In the genomic region with DNA sequence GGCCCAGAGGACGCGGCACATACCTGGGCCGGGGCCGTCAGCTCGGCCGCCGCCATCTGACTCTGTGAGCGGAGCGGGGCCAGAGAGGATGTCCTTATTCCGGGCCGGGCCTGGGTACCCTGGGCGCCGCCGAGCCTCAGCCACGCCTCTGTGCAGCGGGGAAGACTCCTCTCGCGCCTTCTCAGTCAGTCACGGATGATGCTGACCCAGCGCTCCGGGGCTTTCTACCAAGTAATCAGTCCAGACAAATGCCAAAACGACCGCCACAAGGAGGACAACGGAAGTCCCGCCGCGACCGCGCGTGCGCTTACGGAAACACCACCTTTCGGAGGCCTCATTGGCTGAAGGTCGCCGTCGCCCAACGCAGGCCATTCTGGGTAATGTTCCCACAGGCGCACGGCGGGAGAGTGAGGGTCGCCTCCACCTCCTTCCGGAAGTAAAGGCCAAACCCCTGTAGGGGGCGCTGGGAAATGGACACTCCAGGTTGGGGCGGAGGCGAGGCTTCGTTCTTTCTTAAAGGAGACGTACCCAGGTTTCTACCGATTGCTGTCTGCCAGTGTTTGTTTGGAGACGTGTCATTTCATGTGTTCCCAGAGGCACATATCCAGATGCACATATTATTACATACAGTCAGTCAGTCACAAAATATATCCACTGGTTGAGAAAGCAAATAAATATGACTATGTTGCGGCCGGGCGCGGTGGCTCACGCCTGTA, we compare ENCODE assay signal across 1 cellular context.
TF ChIP-seq lines count a peak whose summit lies in the region.

ZNF256 (minus strand) TSS at position 288 of the 716 bp plus-strand sequence; CDS start at position 56, 232 bp downstream.

TF ChIP-seq in HEK293, 187 proteins besides CTCF, POLR2A, EP300 and RAD21 (continued from another document and continues in another):
- TF ChIP-seq ZBTB44 (tag by site-specific recombination; IDR thresholded peaks at IDR 0.05): no peak
- TF ChIP-seq ZNF449 (tag by site-specific recombination; IDR thresholded peaks at IDR 0.05): no peak
- TF ChIP-seq, protein P1, sequence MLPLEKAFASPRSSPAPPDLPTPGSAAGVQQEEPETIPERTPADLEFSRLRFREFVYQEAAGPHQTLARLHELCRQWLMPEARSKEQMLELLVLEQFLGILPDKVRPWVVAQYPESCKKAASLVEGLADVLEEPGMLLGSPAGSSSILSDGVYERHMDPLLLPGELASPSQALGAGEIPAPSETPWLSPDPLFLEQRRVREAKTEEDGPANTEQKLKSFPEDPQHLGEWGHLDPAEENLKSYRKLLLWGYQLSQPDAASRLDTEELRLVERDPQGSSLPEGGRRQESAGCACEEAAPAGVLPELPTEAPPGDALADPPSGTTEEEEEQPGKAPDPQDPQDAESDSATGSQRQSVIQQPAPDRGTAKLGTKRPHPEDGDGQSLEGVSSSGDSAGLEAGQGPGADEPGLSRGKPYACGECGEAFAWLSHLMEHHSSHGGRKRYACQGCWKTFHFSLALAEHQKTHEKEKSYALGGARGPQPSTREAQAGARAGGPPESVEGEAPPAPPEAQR (tag by site-specific recombination; IDR thresholded peaks at IDR 0.05): no peak
- TF ChIP-seq ZNF280C (tag by site-specific recombination; IDR thresholded peaks at IDR 0.05): no peak
- TF ChIP-seq MEIS1 (CRISPR knock-in tag; IDR thresholded peaks at IDR 0.05; ENCODE audit: borderline replicate concordance): no peak
- no peak for TF ChIP-seq ZNF600 (tag by site-specific recombination; IDR thresholded peaks at IDR 0.05)
- TF ChIP-seq BCL11A (tag by site-specific recombination; IDR thresholded peaks at IDR 0.05; ENCODE audit: low read depth): no peak
- TF ChIP-seq ZSCAN4 (tag by site-specific recombination; IDR thresholded peaks at IDR 0.05): no peak
- TF ChIP-seq ZNF785 (tag by site-specific recombination; IDR thresholded peaks at IDR 0.05): no peak
- TF ChIP-seq ZNF596 (tag by site-specific recombination; IDR thresholded peaks at IDR 0.05): no peak
- TF ChIP-seq ZNF146 (tag by site-specific recombination; IDR thresholded peaks at IDR 0.05): no peak
- TF ChIP-seq ZNF544 (tag by site-specific recombination; IDR thresholded peaks at IDR 0.05): no peak
- TF ChIP-seq ZNF302 (tag by site-specific recombination; IDR thresholded peaks at IDR 0.05; ENCODE audit: low read depth): no peak
- TF ChIP-seq ZNF155 (tag by site-specific recombination; IDR thresholded peaks at IDR 0.05): no peak
- no peak for TF ChIP-seq ZNF184 (tag by site-specific recombination; IDR thresholded peaks at IDR 0.05)
- TF ChIP-seq SCRT2 (tag by site-specific recombination; IDR thresholded peaks at IDR 0.05): 0 out of 2 replicates have a peak, but pooled peaks have one; percentile 7
- no peak for TF ChIP-seq ZNF433 (tag by site-specific recombination; IDR thresholded peaks at IDR 0.05; ENCODE audit: low read depth)
- TF ChIP-seq ZNF248 (tag by site-specific recombination; IDR thresholded peaks at IDR 0.05): no peak
- TF ChIP-seq ZNF169 (tag by site-specific recombination; IDR thresholded peaks at IDR 0.05): no peak
- TF ChIP-seq, protein P2, sequence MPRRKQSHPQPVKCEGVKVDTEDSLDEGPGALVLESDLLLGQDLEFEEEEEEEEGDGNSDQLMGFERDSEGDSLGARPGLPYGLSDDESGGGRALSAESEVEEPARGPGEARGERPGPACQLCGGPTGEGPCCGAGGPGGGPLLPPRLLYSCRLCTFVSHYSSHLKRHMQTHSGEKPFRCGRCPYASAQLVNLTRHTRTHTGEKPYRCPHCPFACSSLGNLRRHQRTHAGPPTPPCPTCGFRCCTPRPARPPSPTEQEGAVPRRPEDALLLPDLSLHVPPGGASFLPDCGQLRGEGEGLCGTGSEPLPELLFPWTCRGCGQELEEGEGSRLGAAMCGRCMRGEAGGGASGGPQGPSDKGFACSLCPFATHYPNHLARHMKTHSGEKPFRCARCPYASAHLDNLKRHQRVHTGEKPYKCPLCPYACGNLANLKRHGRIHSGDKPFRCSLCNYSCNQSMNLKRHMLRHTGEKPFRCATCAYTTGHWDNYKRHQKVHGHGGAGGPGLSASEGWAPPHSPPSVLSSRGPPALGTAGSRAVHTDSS (tag by site-specific recombination; IDR thresholded peaks at IDR 0.05): no peak
- TF ChIP-seq ZNF274 (IDR thresholded peaks at IDR 0.05; ENCODE audit: low read length): no peak
- TF ChIP-seq ZNF274 (tag by site-specific recombination; IDR thresholded peaks at IDR 0.05; ENCODE audit: borderline replicate concordance): no peak
- TF ChIP-seq ZXDB (tag by site-specific recombination; IDR thresholded peaks at IDR 0.05): peak; percentile 69; the same call in 1 of the 2 replicates
- no peak for TF ChIP-seq ZNF837 (tag by site-specific recombination; IDR thresholded peaks at IDR 0.05)
- no peak for TF ChIP-seq ZNF776 (tag by site-specific recombination; IDR thresholded peaks at IDR 0.05; ENCODE audit: borderline replicate concordance)
- TF ChIP-seq ZBTB21 (tag by site-specific recombination; IDR thresholded peaks at IDR 0.05): no peak
- no peak for TF ChIP-seq ZNF670 (tag by site-specific recombination; IDR thresholded peaks at IDR 0.05; ENCODE audit: low read depth)
- no peak for TF ChIP-seq ZNF621 (tag by site-specific recombination; IDR thresholded peaks at IDR 0.05)
- TF ChIP-seq, protein P3, sequence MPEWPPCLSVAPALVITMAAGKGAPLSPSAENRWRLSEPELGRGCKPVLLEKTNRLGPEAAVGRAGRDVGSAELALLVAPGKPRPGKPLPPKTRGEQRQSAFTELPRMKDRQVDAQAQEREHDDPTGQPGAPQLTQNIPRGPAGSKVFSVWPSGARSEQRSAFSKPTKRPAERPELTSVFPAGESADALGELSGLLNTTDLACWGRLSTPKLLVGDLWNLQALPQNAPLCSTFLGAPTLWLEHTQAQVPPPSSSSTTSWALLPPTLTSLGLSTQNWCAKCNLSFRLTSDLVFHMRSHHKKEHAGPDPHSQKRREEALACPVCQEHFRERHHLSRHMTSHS (tag by site-specific recombination; IDR thresholded peaks at IDR 0.05): no peak
- TF ChIP-seq ZNF341 (tag by site-specific recombination; IDR thresholded peaks at IDR 0.05; ENCODE audit: low read depth): peak; percentile 75
- no peak for TF ChIP-seq ZNF768 (tag by site-specific recombination; IDR thresholded peaks at IDR 0.05)
- TF ChIP-seq, protein P4, sequence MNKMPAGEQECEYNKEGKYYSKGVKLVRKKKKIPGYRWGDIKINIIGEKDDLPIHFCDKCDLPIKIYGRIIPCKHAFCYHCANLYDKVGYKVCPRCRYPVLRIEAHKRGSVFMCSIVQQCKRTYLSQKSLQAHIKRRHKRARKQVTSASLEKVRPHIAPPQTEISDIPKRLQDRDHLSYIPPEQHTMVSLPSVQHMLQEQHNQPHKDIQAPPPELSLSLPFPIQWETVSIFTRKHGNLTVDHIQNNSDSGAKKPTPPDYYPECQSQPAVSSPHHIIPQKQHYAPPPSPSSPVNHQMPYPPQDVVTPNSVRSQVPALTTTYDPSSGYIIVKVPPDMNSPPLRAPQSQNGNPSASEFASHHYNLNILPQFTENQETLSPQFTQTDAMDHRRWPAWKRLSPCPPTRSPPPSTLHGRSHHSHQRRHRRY (tag by site-specific recombination; IDR thresholded peaks at IDR 0.05): no peak
- TF ChIP-seq KLF1 (tag by site-specific recombination; IDR thresholded peaks at IDR 0.05): no peak
- TF ChIP-seq ZNF2 (tag by site-specific recombination; IDR thresholded peaks at IDR 0.05): peak; percentile 67
- no peak for TF ChIP-seq ZNF549 (tag by site-specific recombination; IDR thresholded peaks at IDR 0.05)
- TF ChIP-seq ZBTB8A (tag by site-specific recombination; IDR thresholded peaks at IDR 0.05): no peak; the same call in 1 of the 2 replicates
- TF ChIP-seq, protein P5, sequence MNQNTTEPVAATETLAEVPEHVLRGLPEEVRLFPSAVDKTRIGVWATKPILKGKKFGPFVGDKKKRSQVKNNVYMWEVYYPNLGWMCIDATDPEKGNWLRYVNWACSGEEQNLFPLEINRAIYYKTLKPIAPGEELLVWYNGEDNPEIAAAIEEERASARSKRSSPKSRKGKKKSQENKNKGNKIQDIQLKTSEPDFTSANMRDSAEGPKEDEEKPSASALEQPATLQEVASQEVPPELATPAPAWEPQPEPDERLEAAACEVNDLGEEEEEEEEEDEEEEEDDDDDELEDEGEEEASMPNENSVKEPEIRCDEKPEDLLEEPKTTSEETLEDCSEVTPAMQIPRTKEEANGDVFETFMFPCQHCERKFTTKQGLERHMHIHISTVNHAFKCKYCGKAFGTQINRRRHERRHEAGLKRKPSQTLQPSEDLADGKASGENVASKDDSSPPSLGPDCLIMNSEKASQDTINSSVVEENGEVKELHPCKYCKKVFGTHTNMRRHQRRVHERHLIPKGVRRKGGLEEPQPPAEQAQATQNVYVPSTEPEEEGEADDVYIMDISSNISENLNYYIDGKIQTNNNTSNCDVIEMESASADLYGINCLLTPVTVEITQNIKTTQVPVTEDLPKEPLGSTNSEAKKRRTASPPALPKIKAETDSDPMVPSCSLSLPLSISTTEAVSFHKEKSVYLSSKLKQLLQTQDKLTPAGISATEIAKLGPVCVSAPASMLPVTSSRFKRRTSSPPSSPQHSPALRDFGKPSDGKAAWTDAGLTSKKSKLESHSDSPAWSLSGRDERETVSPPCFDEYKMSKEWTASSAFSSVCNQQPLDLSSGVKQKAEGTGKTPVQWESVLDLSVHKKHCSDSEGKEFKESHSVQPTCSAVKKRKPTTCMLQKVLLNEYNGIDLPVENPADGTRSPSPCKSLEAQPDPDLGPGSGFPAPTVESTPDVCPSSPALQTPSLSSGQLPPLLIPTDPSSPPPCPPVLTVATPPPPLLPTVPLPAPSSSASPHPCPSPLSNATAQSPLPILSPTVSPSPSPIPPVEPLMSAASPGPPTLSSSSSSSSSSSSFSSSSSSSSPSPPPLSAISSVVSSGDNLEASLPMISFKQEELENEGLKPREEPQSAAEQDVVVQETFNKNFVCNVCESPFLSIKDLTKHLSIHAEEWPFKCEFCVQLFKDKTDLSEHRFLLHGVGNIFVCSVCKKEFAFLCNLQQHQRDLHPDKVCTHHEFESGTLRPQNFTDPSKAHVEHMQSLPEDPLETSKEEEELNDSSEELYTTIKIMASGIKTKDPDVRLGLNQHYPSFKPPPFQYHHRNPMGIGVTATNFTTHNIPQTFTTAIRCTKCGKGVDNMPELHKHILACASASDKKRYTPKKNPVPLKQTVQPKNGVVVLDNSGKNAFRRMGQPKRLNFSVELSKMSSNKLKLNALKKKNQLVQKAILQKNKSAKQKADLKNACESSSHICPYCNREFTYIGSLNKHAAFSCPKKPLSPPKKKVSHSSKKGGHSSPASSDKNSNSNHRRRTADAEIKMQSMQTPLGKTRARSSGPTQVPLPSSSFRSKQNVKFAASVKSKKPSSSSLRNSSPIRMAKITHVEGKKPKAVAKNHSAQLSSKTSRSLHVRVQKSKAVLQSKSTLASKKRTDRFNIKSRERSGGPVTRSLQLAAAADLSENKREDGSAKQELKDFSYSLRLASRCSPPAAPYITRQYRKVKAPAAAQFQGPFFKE (tag by site-specific recombination; IDR thresholded peaks at IDR 0.05; ENCODE audit: borderline replicate concordance): no peak
